In genomic region chr4:124810814-124811213, GRCh38 we compare ENCODE assay signal across 30 cellular contexts.
"Had no signal": no experiment of that assay in that cellular context is flagged by ENCODE, and none has a peak within 500 bp of the region (broad histone marks: within the 10 kb centered on the region; RNA-seq: fewer than 3 reads in every experiment).

No MANE protein-coding gene starts in this region.

- H3K27ac Mint-ChIP-seq: activated naive CD8-positive, alpha-beta T cell; mesothelial cell of epicardium; naive B cell; nephron progenitor cell; progenitor cell of endocrine pancreas; stimulated activated memory B cell treated with anti-CD40 and anti-IgM and Interleukin-4, amounts not matched to agents 10 μg/mL and 1 μg/mL and 100 μg/mL, for 72 hours; stimulated activated naive CD8-positive, alpha-beta T cell treated with anti-CD3 and anti-CD28 coated beads, Interleukin-15, amount 100 ng/mL, for 72 hours; T-helper 2 cell treated with Interferon-gamma antibody and Interleukin-4, amounts not matched to agents 5 μg/mL and 100 μg/mL, for 36 hours had no signal

- H3K4me3 Mint-ChIP-seq: activated naive CD8-positive, alpha-beta T cell; mesothelial cell of epicardium; naive B cell; nephron progenitor cell; stimulated activated memory B cell treated with anti-CD40 and anti-IgM and Interleukin-4, amounts not matched to agents 10 μg/mL and 1 μg/mL and 100 μg/mL, for 72 hours; stimulated activated naive CD8-positive, alpha-beta T cell treated with anti-CD3 and anti-CD28 coated beads, Interleukin-15, amount 100 ng/mL, for 72 hours; T-helper 2 cell treated with Interferon-gamma antibody and Interleukin-4, amounts not matched to agents 5 μg/mL and 100 μg/mL, for 36 hours had no signal

- H3K27me3 ChIP-seq: brain microvascular endothelial cell, esophagus muscularis mucosa, heart right ventricle, neutrophil, upper lobe of left lung, vagina had no signal

- H3K4me3 ChIP-seq: esophagus muscularis mucosa, heart right ventricle, smooth muscle cell, upper lobe of left lung, vagina had no signal

- H3K4me1 Mint-ChIP-seq: naive B cell; nephron progenitor cell; stimulated activated memory B cell treated with anti-CD40 and anti-IgM and Interleukin-4, amounts not matched to agents 10 μg/mL and 1 μg/mL and 100 μg/mL, for 72 hours; stimulated activated naive CD8-positive, alpha-beta T cell treated with anti-CD3 and anti-CD28 coated beads, Interleukin-15, amount 100 ng/mL, for 72 hours had no signal

- H3K27me3 Mint-ChIP-seq: activated naive CD8-positive, alpha-beta T cell; naive B cell; progenitor cell of endocrine pancreas; stimulated activated memory B cell treated with anti-CD40 and anti-IgM and Interleukin-4, amounts not matched to agents 10 μg/mL and 1 μg/mL and 100 μg/mL, for 72 hours; stimulated activated naive CD8-positive, alpha-beta T cell treated with anti-CD3 and anti-CD28 coated beads, Interleukin-15, amount 100 ng/mL, for 72 hours had no signal

- H3K36me3 Mint-ChIP-seq: activated naive CD8-positive, alpha-beta T cell; stimulated activated memory B cell treated with anti-CD40 and anti-IgM and Interleukin-4, amounts not matched to agents 10 μg/mL and 1 μg/mL and 100 μg/mL, for 72 hours had no signal

- H3K36me3 ChIP-seq: brain microvascular endothelial cell, esophagus muscularis mucosa, heart right ventricle, neutrophil, upper lobe of left lung, vagina had no signal

- H3K4me2 ChIP-seq: smooth muscle cell had no signal

- H3K9me3 ChIP-seq: vagina had no signal

- H3K4me1 ChIP-seq: heart right ventricle, upper lobe of left lung, vagina had no signal

- H3K27ac ChIP-seq: brain microvascular endothelial cell, esophagus muscularis mucosa, heart right ventricle, neutrophil, upper lobe of left lung, vagina had no signal

- DNase-seq: activated CD4-positive, alpha-beta T cell treated with anti-CD3 and anti-CD28 coated beads for 4 hours; activated CD4-positive, alpha-beta T cell treated with anti-CD3 and anti-CD28 coated beads, Interleukin-2, amount 50 U/mL, for 4 hours; activated CD8-positive, alpha-beta memory T cell treated with anti-CD3 and anti-CD28 coated beads for 24 hours; activated effector memory CD4-positive, alpha-beta T cell treated with Interleukin-2 at 50 U/mL for 16 hours; activated naive CD4-positive, alpha-beta T cell treated with Interleukin-2 at 50 U/mL for 16 hours; anterior cingulate cortex; brain microvascular endothelial cell; cortex of kidney; foreskin melanocyte; heart right ventricle; islet precursor cell; left ventricle myocardium superior; naive B cell; nephron progenitor cell; stimulated activated CD4-positive, alpha-beta T cell treated with anti-CD3 and anti-CD28 coated beads, Interleukin-1b, Interleukin-23, amount 100 ng/mL, for 48 hours; stimulated activated CD4-positive, alpha-beta T cell treated with anti-CD3 and anti-CD28 coated beads, Interleukin-4, amount 100 ng/mL, for 4 hours; stimulated activated CD8-positive, alpha-beta memory T cell treated with anti-CD3 and anti-CD28 coated beads, Interleukin-4, amount 100 ng/mL, for 48 hours; stimulated activated naive CD8-positive, alpha-beta T cell treated with anti-CD3 and anti-CD28 coated beads, Interleukin-15, amount 100 ng/mL, for 72 hours; substantia nigra; T-helper 1 cell; upper lobe of left lung had no signal
